8 cellular contexts compared by ENCODE assay signal in genomic region chrX:102659790-102660757, GRCh38. TPM values are rescaled to one million over a fixed set of nuclear protein-coding genes. Genes with fewer than 3 reads are reported as not detected.
DNase-seq lines count a peak whose midpoint lies in the region; ATAC-seq and TF ChIP-seq lines count a peak whose summit lies in the region.

No MANE protein-coding gene starts in this region.

- no peaks in the 10 kb centered on the region for H3K27me3 ChIP-seq in neural cell (ENCODE audit: insufficient read depth, low read depth, low read length)

- no peak overlapping the region for H3K4me2 ChIP-seq in neural cell (ENCODE audit: low read length)

- H3K9me3 Mint-ChIP-seq in activated T-helper 2 cell treated with anti-CD3 and anti-CD28 coated beads, Interferon-gamma antibody, Interleukin-2, Interleukin-4, amounts not matched to agents 10 μg/mL and 5 μg/mL and 100 μg/mL, durations not matched to agents 14 hours and 24 hours and 36 hours: peaks cover 1% of the 10 kb centered on the region

- H3K9ac ChIP-seq in neural cell (ENCODE audit: low read length): peak overlapping the region; percentile 60

- H3K9me2 ChIP-seq in neural cell (ENCODE audit: insufficient read depth, low read length): no peaks in the 10 kb centered on the region

- TF ChIP-seq EP300 in neural cell (conservative IDR thresholded peaks at IDR 0.05; ENCODE audit: poor library complexity, severe bottlenecking): no peak

- no peaks in the 10 kb centered on the region for H3K36me3 Mint-ChIP-seq in activated T-helper 2 cell treated with anti-CD3 and anti-CD28 coated beads, Interferon-gamma antibody, Interleukin-2, Interleukin-4, amounts not matched to agents 10 μg/mL and 5 μg/mL and 100 μg/mL, durations not matched to agents 14 hours and 24 hours and 36 hours (ENCODE audit: low read depth)

- H3K4me1 Mint-ChIP-seq in activated T-helper 2 cell treated with anti-CD3 and anti-CD28 coated beads, Interferon-gamma antibody, Interleukin-2, Interleukin-4, amounts not matched to agents 10 μg/mL and 5 μg/mL and 100 μg/mL, durations not matched to agents 14 hours and 24 hours and 36 hours (ENCODE audit: low read depth): peaks cover 7% of the 10 kb centered on the region

- H2AFZ ChIP-seq in neural cell (ENCODE audit: low read depth, low read length): no peak overlapping the region

- no peaks in the 10 kb centered on the region for H4K20me1 ChIP-seq in neural cell (ENCODE audit: insufficient read depth)

- H3K27ac ChIP-seq in neural cell (ENCODE audit: low read length): peak overlapping the region; percentile 66

- DNase-seq in AG04449 (ENCODE audit: low read depth, low spot score): no peak
- DNase-seq in GM19238 (ENCODE audit: insufficient read length, low spot score): peak; percentile 50
- peak; percentile 38 for DNase-seq in NOMO-1 treated with dmso at 0.1 percent for 144 hours (lab: John Stamatoyannopoulos, UW; ENCODE audit: unreplicated experiment)
- peak; percentile 72 for DNase-seq in activated T-helper 2 cell treated with anti-CD3 and anti-CD28 coated beads, Interferon-gamma antibody, Interleukin-2, Interleukin-4, amounts not matched to agents 10 μg/mL and 5 μg/mL and 100 μg/mL, durations not matched to agents 14 hours and 24 hours and 36 hours (ENCODE audit: low spot score)
- peak; percentile 36 to 79 for DNase-seq in foreskin fibroblast
- peak; percentile 83 for DNase-seq in stimulated activated naive CD8-positive, alpha-beta T cell treated with anti-CD3 and anti-CD28 coated beads, Interleukin-15, Interleukin-2, amounts not matched to agents 100 U/mL and 50 U/mL, for 24 hours

- CTCF ChIA-PET in AG04449 (lab: Yijun Ruan, JAX): interaction anchor here (0.8 kb wide), 1 partner anchor 9 kb away, joined by 3 read pairs; no protein-coding TSS in a partner anchor

- peak overlapping the region; percentile 88 for H3K4me3 Mint-ChIP-seq in activated T-helper 2 cell treated with anti-CD3 and anti-CD28 coated beads, Interferon-gamma antibody, Interleukin-2, Interleukin-4, amounts not matched to agents 10 μg/mL and 5 μg/mL and 100 μg/mL, durations not matched to agents 14 hours and 24 hours and 36 hours (ENCODE audit: low read depth)

- H3K36me3 ChIP-seq in neural cell (ENCODE audit: insufficient read depth, low read length): no peaks in the 10 kb centered on the region

- no peaks in the 10 kb centered on the region for H3K9me3 ChIP-seq in neural cell (ENCODE audit: low read length)

- no peak for TF ChIP-seq RAD21 in neural cell (conservative IDR thresholded peaks at IDR 0.05)

- POLR2A ChIA-PET in AG04449 (lab: Yijun Ruan, JAX): no interaction called here

- peak overlapping the region; percentile 69 for H3K27ac Mint-ChIP-seq in activated T-helper 2 cell treated with anti-CD3 and anti-CD28 coated beads, Interferon-gamma antibody, Interleukin-2, Interleukin-4, amounts not matched to agents 10 μg/mL and 5 μg/mL and 100 μg/mL, durations not matched to agents 14 hours and 24 hours and 36 hours

- peak; percentile 99 for ATAC-seq in HG03442 (IDR thresholded peaks at IDR 0.05; ENCODE audit: unreplicated experiment)
- peak; percentile 96 for ATAC-seq in stimulated activated naive CD8-positive, alpha-beta T cell treated with anti-CD3 and anti-CD28 coated beads, Interleukin-15, Interleukin-2, amounts not matched to agents 100 U/mL and 50 U/mL, for 24 hours

- intact Hi-C loops in activated T-helper 2 cell treated with anti-CD3 and anti-CD28 coated beads, Interferon-gamma antibody, Interleukin-2, Interleukin-4, amounts not matched to agents 10 μg/mL and 5 μg/mL and 100 μg/mL, durations not matched to agents 14 hours and 24 hours and 36 hours (cut with micrococcal nuclease): loop anchor here (5.0 kb wide), 2 partner anchors 62 to 107 kb away; partner anchors contain the start of gene GPRASP3

- H3K4me3 ChIP-seq in AG04449 (ENCODE audit: low read depth, low read length) (peak overlapping the region; percentile 59), foreskin fibroblast (ENCODE audit: low read depth in 1 of 2, low read length in 2 of 2) (peak overlapping the region; percentile 44 to 67), neural cell (ENCODE audit: low read length) (peak overlapping the region; percentile 65)

- peaks cover 3% of the 10 kb centered on the region for H3K27me3 Mint-ChIP-seq in activated T-helper 2 cell treated with anti-CD3 and anti-CD28 coated beads, Interferon-gamma antibody, Interleukin-2, Interleukin-4, amounts not matched to agents 10 μg/mL and 5 μg/mL and 100 μg/mL, durations not matched to agents 14 hours and 24 hours and 36 hours (ENCODE audit: low read depth)

- TF ChIP-seq CTCF in AG04449 (IDR thresholded peaks at IDR 0.05; ENCODE audit: insufficient read depth, low read length, missing control alignments): no peak
- TF ChIP-seq CTCF in foreskin fibroblast (IDR thresholded peaks at IDR 0.05; ENCODE audit: low read depth, low read length): no peak
- TF ChIP-seq CTCF in neural cell (IDR thresholded peaks at IDR 0.05; ENCODE audit: poor library complexity, severe bottlenecking): peak; percentile 50

- no peaks in the 10 kb centered on the region for H3F3A ChIP-seq in neural cell (ENCODE audit: insufficient read depth, low read length, poor library complexity, severe bottlenecking)

- H3K79me2 ChIP-seq in neural cell (replicated peaks; ENCODE audit: insufficient read depth, low read length): no peaks in the 10 kb centered on the region

TF ChIP-seq in neural cell, 6 proteins besides CTCF, POLR2A, EP300 and RAD21:
- peak; percentile 46 for TF ChIP-seq MXI1 (conservative IDR thresholded peaks at IDR 0.05; ENCODE audit: poor library complexity, severe bottlenecking)
- peak; percentile 62 for TF ChIP-seq TAF1 (IDR thresholded peaks at IDR 0.05; ENCODE audit: low read depth)
- TF ChIP-seq SMC3 (conservative IDR thresholded peaks at IDR 0.05; ENCODE audit: poor library complexity): no peak
- TF ChIP-seq EZH2 (IDR thresholded peaks at IDR 0.05; ENCODE audit: borderline replicate concordance, insufficient read depth, low read length, poor library complexity, severe bottlenecking): no peak
- TF ChIP-seq, protein P1, sequence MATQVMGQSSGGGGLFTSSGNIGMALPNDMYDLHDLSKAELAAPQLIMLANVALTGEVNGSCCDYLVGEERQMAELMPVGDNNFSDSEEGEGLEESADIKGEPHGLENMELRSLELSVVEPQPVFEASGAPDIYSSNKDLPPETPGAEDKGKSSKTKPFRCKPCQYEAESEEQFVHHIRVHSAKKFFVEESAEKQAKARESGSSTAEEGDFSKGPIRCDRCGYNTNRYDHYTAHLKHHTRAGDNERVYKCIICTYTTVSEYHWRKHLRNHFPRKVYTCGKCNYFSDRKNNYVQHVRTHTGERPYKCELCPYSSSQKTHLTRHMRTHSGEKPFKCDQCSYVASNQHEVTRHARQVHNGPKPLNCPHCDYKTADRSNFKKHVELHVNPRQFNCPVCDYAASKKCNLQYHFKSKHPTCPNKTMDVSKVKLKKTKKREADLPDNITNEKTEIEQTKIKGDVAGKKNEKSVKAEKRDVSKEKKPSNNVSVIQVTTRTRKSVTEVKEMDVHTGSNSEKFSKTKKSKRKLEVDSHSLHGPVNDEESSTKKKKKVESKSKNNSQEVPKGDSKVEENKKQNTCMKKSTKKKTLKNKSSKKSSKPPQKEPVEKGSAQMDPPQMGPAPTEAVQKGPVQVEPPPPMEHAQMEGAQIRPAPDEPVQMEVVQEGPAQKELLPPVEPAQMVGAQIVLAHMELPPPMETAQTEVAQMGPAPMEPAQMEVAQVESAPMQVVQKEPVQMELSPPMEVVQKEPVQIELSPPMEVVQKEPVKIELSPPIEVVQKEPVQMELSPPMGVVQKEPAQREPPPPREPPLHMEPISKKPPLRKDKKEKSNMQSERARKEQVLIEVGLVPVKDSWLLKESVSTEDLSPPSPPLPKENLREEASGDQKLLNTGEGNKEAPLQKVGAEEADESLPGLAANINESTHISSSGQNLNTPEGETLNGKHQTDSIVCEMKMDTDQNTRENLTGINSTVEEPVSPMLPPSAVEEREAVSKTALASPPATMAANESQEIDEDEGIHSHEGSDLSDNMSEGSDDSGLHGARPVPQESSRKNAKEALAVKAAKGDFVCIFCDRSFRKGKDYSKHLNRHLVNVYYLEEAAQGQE (IDR thresholded peaks at IDR 0.05; ENCODE audit: borderline replicate concordance): peak; percentile 74
- peak; percentile 74 for TF ChIP-seq POLR2AphosphoS5 (IDR thresholded peaks at IDR 0.05)

RNA-seq across cellular contexts. Expression of gene GPRASP1, which starts 8.8 kb away (rescaled TPM):
- total RNA-seq in activated T-helper 2 cell treated with anti-CD3 and anti-CD28 coated beads, Interferon-gamma antibody, Interleukin-2, Interleukin-4, amounts not matched to agents 10 μg/mL and 5 μg/mL and 100 μg/mL, durations not matched to agents 14 hours and 24 hours and 36 hours: 0.55 and 0.62 TPM in 2 replicates
- 34.3 and 39.5 TPM in 2 replicates for polyA plus RNA-seq in neural cell
- 28.5 and 32.0 TPM in 2 replicates for polyA minus RNA-seq in neural cell

RNA-seq across cellular contexts. Expression of gene GPRASP2, which starts 52.2 kb away (rescaled TPM):
- 0.23 and 0.32 TPM in 2 replicates for total RNA-seq in activated T-helper 2 cell treated with anti-CD3 and anti-CD28 coated beads, Interferon-gamma antibody, Interleukin-2, Interleukin-4, amounts not matched to agents 10 μg/mL and 5 μg/mL and 100 μg/mL, durations not matched to agents 14 hours and 24 hours and 36 hours
- 93.5 and 96.4 TPM in 2 replicates for polyA plus RNA-seq in neural cell
- 145 and 154 TPM in 2 replicates for polyA minus RNA-seq in neural cell
